Comparison of ENCODE assay signal across 15 cellular contexts in genomic region chr6:21955196-21955595, GRCh38.
DNase-seq lines count a peak whose midpoint lies in the region; ATAC-seq, FAIRE-seq and TF ChIP-seq lines count a peak whose summit lies in the region.
"Had no signal": no experiment of that assay in that cellular context is flagged by ENCODE, and none has a peak within 500 bp of the region (broad histone marks: within the 10 kb centered on the region; RNA-seq: fewer than 3 reads in every experiment).

No MANE protein-coding gene starts in this region.

- no peaks in the 10 kb centered on the region for H3K9me3 ChIP-seq in H1 (ENCODE audit: insufficient read depth in 2 of 2, low read depth in 1 of 2, low read length in 1 of 2)
- H3K9me3 ChIP-seq in lower lobe of right lung = no peaks in the 10 kb centered on the region

- H3K56ac ChIP-seq in H1 (replicated peaks; ENCODE audit: insufficient read length, low read depth, low read length) = no peak overlapping the region

- H4K20me1 ChIP-seq in H1 (replicated peaks in 1 of 2; ENCODE audit: control insufficient read depth in 1 of 2, insufficient read depth in 2 of 2, low read length in 2 of 2) = no peaks in the 10 kb centered on the region

- H3K27me3 Mint-ChIP-seq in type B pancreatic cell = no peaks in the 10 kb centered on the region

- TF ChIP-seq CTCF in H1 (IDR thresholded peaks at IDR 0.05; ENCODE audit: control extremely low read depth in 1 of 3, insufficient read depth in 1 of 3, low read depth in 1 of 3, low read length in 3 of 3) (no peak), type B pancreatic cell (conservative IDR thresholded peaks at IDR 0.05) (no peak), lower lobe of right lung (IDR thresholded peaks at IDR 0.05) (no peak)

- peaks cover 46% of the 10 kb centered on the region for H3K4me1 Mint-ChIP-seq in type B pancreatic cell (ENCODE audit: unreplicated experiment)

- no peak overlapping the region for H2AFZ ChIP-seq in H1 (ENCODE audit: low read length)

- peak overlapping the region; percentile 17 for H3K27ac Mint-ChIP-seq in type B pancreatic cell

- intact Hi-C loops in lower lobe of right lung (cut with DNase I) = no loop called here

- peaks cover 14% of the 10 kb centered on the region for H3K36me3 Mint-ChIP-seq in type B pancreatic cell

- H2BK15ac ChIP-seq in H1 (ENCODE audit: low read length) = no peak overlapping the region

- no peak for TF ChIP-seq POLR2A in H1 (IDR thresholded peaks at IDR 0.05; ENCODE audit: control extremely low read depth in 1 of 2, low read depth in 2 of 2, low read length in 2 of 2)

- H3K4me3 ChIP-seq in H1 (ENCODE audit: extremely low read depth in 1 of 4, insufficient read depth in 2 of 4, low read depth in 3 of 4, low read length in 4 of 4) (no peak overlapping the region), lower lobe of right lung (no peak overlapping the region)

- POLR2A ChIA-PET in H1 (lab: Charles Lee; ENCODE audit: partially characterized antibody) = no interaction called here

- H3K9ac ChIP-seq in H1 (replicated peaks in 1 of 4; ENCODE audit: extremely low read depth in 1 of 4, low read depth in 3 of 4, low read length in 3 of 4) = no peak overlapping the region

- no peak for TF ChIP-seq RAD21 in H1 (IDR thresholded peaks at IDR 0.05 in 1 of 2, conservative IDR thresholded peaks at IDR 0.05 in 1 of 2; ENCODE audit: low read depth in 2 of 2, low read length in 2 of 2)

- no peak overlapping the region for H3K14ac ChIP-seq in H1 (ENCODE audit: insufficient read length)

- H4K91ac ChIP-seq in H1 (replicated peaks; ENCODE audit: insufficient read length, low read length) = no peak overlapping the region

- no peak overlapping the region for H4K8ac ChIP-seq in H1 (ENCODE audit: extremely low read depth, insufficient read depth, low read length)

- no peak overlapping the region for H2BK5ac ChIP-seq in H1 (ENCODE audit: low read depth, low read length)

- H3K27ac ChIP-seq in H1 (ENCODE audit: low read depth, low read length) (no peak overlapping the region), lower lobe of right lung (no peak overlapping the region)
- H3K27ac ChIP-seq: 22Rv1, HL-60 had no signal

- no peak for TF ChIP-seq EP300 in H1 (IDR thresholded peaks at IDR 0.05; ENCODE audit: borderline replicate concordance in 1 of 2, low read depth in 2 of 2, low read length in 2 of 2)

- DNase-seq in DMS53 (lab: John Stamatoyannopoulos, UW) = peak; percentile 18
- no peak for DNase-seq in DMS53 treated with DMSO at 0.1 percent for 48 hours (lab: John Stamatoyannopoulos, UW; ENCODE audit: unreplicated experiment)
- peak; percentile 91 for DNase-seq in NCI-H69 (lab: John Stamatoyannopoulos, UW)
- no peak for DNase-seq in H1 (ENCODE audit: low read depth in 1 of 2, low spot score in 2 of 2)
- no peak for DNase-seq in type B pancreatic cell (ENCODE audit: extremely low spot score, unreplicated experiment)
- DNase-seq in lower lobe of right lung = no peak
- no peak for DNase-seq in UCSD-AML1 (lab: John Stamatoyannopoulos, UW; ENCODE audit: unreplicated experiment)
- DNase-seq: C1 segment of cervical spinal cord; NCI-H1436; NK-92 treated with Interleukin-12 subunit alpha and Interleukin-12 subunit beta, amount 100 ng/mL, for 24 hours; OCI-M1 had no signal

- H2BK120ac ChIP-seq in H1 (replicated peaks; ENCODE audit: low read depth, low read length) = no peak overlapping the region

- CTCF ChIA-PET in H1 (lab: Charles Lee; ENCODE audit: partially characterized antibody) = interaction anchor here (2.4 kb wide), 1 partner anchor 16 kb away, joined by 10 read pairs; no protein-coding TSS in a partner anchor

- H3K79me2 ChIP-seq in H1 (ENCODE audit: control insufficient read depth in 1 of 2, insufficient read depth in 2 of 2, low read length in 2 of 2) = peaks cover 0 to 13% of the 10 kb centered on the region in 2 experiments; a peak in 2 of 4 replicates

- no peak for ATAC-seq in lower lobe of right lung
- ATAC-seq in HG03196 (IDR thresholded peaks at IDR 0.05; ENCODE audit: unreplicated experiment) = no peak

- no peak overlapping the region for H3K4me3 Mint-ChIP-seq in type B pancreatic cell

- no peak for FAIRE-seq in H1 (lab: Jason Lieb, UNC)
- FAIRE-seq: GM12891 had no signal

- H3K27me3 ChIP-seq in H1 (replicated peaks in 1 of 4; ENCODE audit: control insufficient read depth in 3 of 4, extremely low read depth in 1 of 4, insufficient read depth in 3 of 4, low read length in 3 of 4) (no peaks in the 10 kb centered on the region), lower lobe of right lung (ENCODE audit: low read depth) (no peaks in the 10 kb centered on the region)

- H3K4me2 ChIP-seq in H1 (ENCODE audit: insufficient read depth in 1 of 2, low read depth in 2 of 2, low read length in 2 of 2) = no peak overlapping the region

- no peaks in the 10 kb centered on the region; the same call in 1 of the 2 replicates for H3K23me2 ChIP-seq in H1 (ENCODE audit: low read depth, low read length)

- no peak overlapping the region for H3K18ac ChIP-seq in H1 (ENCODE audit: extremely low read depth, low read length)

- H3K79me1 ChIP-seq in H1 (ENCODE audit: low read depth, low read length) = no peaks in the 10 kb centered on the region; the same call in 1 of the 2 replicates

- H3K4me1 ChIP-seq in H1 (replicated peaks in 1 of 4; ENCODE audit: control insufficient read depth in 3 of 4, insufficient read depth in 4 of 4, low read length in 3 of 4) (peaks cover 0 to 8% (median 3%) of the 10 kb centered on the region in 4 experiments; a peak in 3 of 7 replicates), lower lobe of right lung (peaks cover 35% of the 10 kb centered on the region)

- no peaks in the 10 kb centered on the region for H3K36me3 ChIP-seq in H1 (ENCODE audit: control insufficient read depth in 2 of 4, insufficient read depth in 4 of 4, low read length in 3 of 4)
- no peaks in the 10 kb centered on the region for H3K36me3 ChIP-seq in lower lobe of right lung

- no peak overlapping the region for H2AK5ac ChIP-seq in H1 (ENCODE audit: low read depth, low read length)

- H3K23ac ChIP-seq in H1 (ENCODE audit: insufficient read length) = no peak overlapping the region

- peaks cover 3% of the 10 kb centered on the region for H3K9me3 Mint-ChIP-seq in type B pancreatic cell

- 76% methylated on average over 3 of the region's 3 CpGs; no CpG with 5 or more reads in 1 of the 2 experiments for WGBS in H1 (ENCODE audit: extremely low coverage in 1 of 2, insufficient coverage in 1 of 2, insufficient read length in 1 of 2, insufficient replicate concordance in 2 of 2, low coverage in 1 of 2, low lambda C conversion rate in 2 of 2, missing lambda C conversion rate in 1 of 2), 2 experiments

- no peak overlapping the region for H2BK20ac ChIP-seq in H1 (ENCODE audit: low read length)

- no peak overlapping the region for H3K4ac ChIP-seq in H1 (replicated peaks; ENCODE audit: insufficient read length, low read depth, low read length)

- no peak overlapping the region for H4K5ac ChIP-seq in H1 (ENCODE audit: insufficient read length, low read depth, low read length)

- no peak overlapping the region for H2BK12ac ChIP-seq in H1 (ENCODE audit: low read depth, low read length)

TF ChIP-seq in H1, 55 proteins besides CTCF, POLR2A, EP300 and RAD21:
- no peak for TF ChIP-seq SUZ12 (IDR thresholded peaks at IDR 0.05; ENCODE audit: low read length)
- TF ChIP-seq POLR2AphosphoS5 (IDR thresholded peaks at IDR 0.05; ENCODE audit: low read depth, low read length) = no peak
- TF ChIP-seq KDM1A (IDR thresholded peaks at IDR 0.05; ENCODE audit: borderline replicate concordance, low read length) = peak; percentile 88; the same call in 1 of the 2 replicates
TF ChIP-seq in H1: peak in this region for 1.

Comparison
In these comparisons a context has a peak if more than half of its experiments do, and no peak if none do; other contexts are left out.
1. DNase-seq: peak in DMS53 (single experiment) and NCI-H69 (single experiment); none in DMS53 treated with DMSO at 0.1 percent for 48 hours (single experiment), H1 (0 of 2), type B pancreatic cell (single experiment), lower lobe of right lung (single experiment) and UCSD-AML1 (single experiment).